In genomic region chr9:35829084-35829763, GRCh38 we compare ENCODE assay signal across 8 cellular contexts. TPM values are rescaled to one million over a fixed set of nuclear protein-coding genes. Genes with fewer than 3 reads are reported as not detected.
A peak's percentile ranks its signal among the peaks of the same experiment; 100 is the strongest.
DNase-seq lines count a peak whose midpoint lies in the region; ATAC-seq, FAIRE-seq and TF ChIP-seq lines count a peak whose summit lies in the region.

Gene TMEM8B, plus strand, starts transcription at chr9:35829228. Its CDS starts 220 bp downstream, at chr9:35829448.

- TF ChIP-seq CTCF in GM20000 (IDR thresholded peaks at IDR 0.05; ENCODE audit: extremely low read depth, missing control alignments), result no peak

- H3K27me3 Mint-ChIP-seq in activated CD8-positive, alpha-beta memory T cell treated with anti-CD3 and anti-CD28 coated beads, Interleukin-2, amount 10 ng/mL, durations not matched to agents 7 days and 5 days, result peaks cover 4% of the 10 kb centered on the region

- H3K9me3 ChIP-seq in endocrine pancreas (ENCODE audit: control insufficient read depth, low read length) (no peaks in the 10 kb centered on the region), mesodermal cell (ENCODE audit: control insufficient read depth, low read length) (no peaks in the 10 kb centered on the region)

- H3K4me1 ChIP-seq in endocrine pancreas (ENCODE audit: control insufficient read depth, insufficient read depth, low read length) (no peaks in the 10 kb centered on the region), mesodermal cell (ENCODE audit: control insufficient read depth, insufficient read depth, low read length, poor library complexity, severe bottlenecking) (peaks cover 2% of the 10 kb centered on the region)

- no peak for FAIRE-seq in HTR-8/SVneo (lab: Jason Lieb, UNC)

- 1% methylated on average over 20 to 22 of the region's 53 CpGs for WGBS in mesodermal cell (ENCODE audit: insufficient coverage in 2 of 2), 2 experiments

- peaks cover 19% of the 10 kb centered on the region for H3K4me1 Mint-ChIP-seq in activated CD8-positive, alpha-beta memory T cell treated with anti-CD3 and anti-CD28 coated beads, Interleukin-2, amount 10 ng/mL, durations not matched to agents 7 days and 5 days

- H3K27ac ChIP-seq in mesodermal cell (ENCODE audit: low read depth, low read length, severe bottlenecking), result peak within 1 kb of the TSS; percentile 86

- H3K36me3 Mint-ChIP-seq in activated CD8-positive, alpha-beta memory T cell treated with anti-CD3 and anti-CD28 coated beads, Interleukin-2, amount 10 ng/mL, durations not matched to agents 7 days and 5 days, result no peaks in the 10 kb centered on the region

- H3K27me3 ChIP-seq in endocrine pancreas (ENCODE audit: control insufficient read depth, insufficient read depth, low read length), result no peaks in the 10 kb centered on the region

- H3K27ac Mint-ChIP-seq in activated CD8-positive, alpha-beta memory T cell treated with anti-CD3 and anti-CD28 coated beads, Interleukin-2, amount 10 ng/mL, durations not matched to agents 7 days and 5 days, result peak within 1 kb of the TSS; percentile 85

- peak within 1 kb of the TSS; percentile 71 for H3K9ac ChIP-seq in endocrine pancreas (ENCODE audit: control insufficient read depth, insufficient read depth, low read length)

- CTCF ChIA-PET in activated CD8-positive, alpha-beta memory T cell treated with anti-CD3 and anti-CD28 coated beads, Interleukin-2, amount 10 ng/mL, durations not matched to agents 7 days and 5 days (lab: Charles Lee), result interaction anchor here (0.7 to 5.9 kb wide), 6 partner anchors 23 to 1279 kb away, joined by 3 to 74 read pairs (median 4); partner anchors contain the start of gene NPR2

- H3K9me3 Mint-ChIP-seq in activated CD8-positive, alpha-beta memory T cell treated with anti-CD3 and anti-CD28 coated beads, Interleukin-2, amount 10 ng/mL, durations not matched to agents 7 days and 5 days (ENCODE audit: low read depth), result no peaks in the 10 kb centered on the region

- DNase-seq in CD1c-positive myeloid dendritic cell (ENCODE audit: extremely low spot score) (peak; percentile 95), GM20000 (ENCODE audit: low spot score) (peak; percentile 95), HTR-8/SVneo (ENCODE audit: insufficient read length, low spot score) (peak; percentile 90)
- peak; percentile 88 for DNase-seq in NK-92 treated with Interleukin-12 subunit alpha and Interleukin-12 subunit beta, amount 100 ng/mL, for 24 hours (lab: John Stamatoyannopoulos, UW)
- DNase-seq in activated CD8-positive, alpha-beta memory T cell treated with anti-CD3 and anti-CD28 coated beads, Interleukin-2, amount 10 ng/mL, durations not matched to agents 7 days and 5 days, result peak; percentile 96
- peak; percentile 90 for DNase-seq in stimulated activated CD8-positive, alpha-beta memory T cell treated with anti-CD3 and anti-CD28 coated beads, Interleukin-15, amount 100 ng/mL, for 1 hour (ENCODE audit: low read depth)

- H3K4me3 Mint-ChIP-seq in activated CD8-positive, alpha-beta memory T cell treated with anti-CD3 and anti-CD28 coated beads, Interleukin-2, amount 10 ng/mL, durations not matched to agents 7 days and 5 days, result peak within 1 kb of the TSS; percentile 87

- H3K4me3 ChIP-seq in endocrine pancreas (ENCODE audit: control insufficient read depth, insufficient read depth, low read length), result peak within 1 kb of the TSS; percentile 35
- peak within 1 kb of the TSS; percentile 64 for H3K4me3 ChIP-seq in mesodermal cell (ENCODE audit: extremely low read depth, insufficient read depth, low read length, poor library complexity, severe bottlenecking)

- ATAC-seq in activated CD8-positive, alpha-beta memory T cell treated with anti-CD3 and anti-CD28 coated beads, Interleukin-2, amount 10 ng/mL, durations not matched to agents 7 days and 5 days, result peak; percentile 95

- H3K36me3 ChIP-seq in endocrine pancreas (ENCODE audit: control insufficient read depth, insufficient read depth, low read length) (no peaks in the 10 kb centered on the region), mesodermal cell (ENCODE audit: control insufficient read depth, insufficient read depth, low read length) (no peaks in the 10 kb centered on the region)

RNA-seq across cellular contexts. Expression of gene TMEM8B, which starts in this region (rescaled TPM):
- total RNA-seq in activated CD8-positive, alpha-beta memory T cell treated with anti-CD3 and anti-CD28 coated beads, Interleukin-2, amount 10 ng/mL, durations not matched to agents 7 days and 5 days, result 1 to 10 TPM; 1.2 to 3.5 TPM
- 18.4 TPM for polyA plus RNA-seq in mesodermal cell (2013, experiment 1 of 2)
- polyA plus RNA-seq in mesodermal cell (2013, experiment 2 of 2), result 14.2 TPM

Comparison
In these comparisons a context has a peak if more than half of its experiments do, and no peak if none do; other contexts are left out.
1. Peak in every context shown above with its lines: DNase-seq, ATAC-seq, H3K4me3 ChIP-seq and H3K27ac ChIP-seq.